Comparison of ENCODE assay signal across 8 cellular contexts in the genomic region with DNA sequence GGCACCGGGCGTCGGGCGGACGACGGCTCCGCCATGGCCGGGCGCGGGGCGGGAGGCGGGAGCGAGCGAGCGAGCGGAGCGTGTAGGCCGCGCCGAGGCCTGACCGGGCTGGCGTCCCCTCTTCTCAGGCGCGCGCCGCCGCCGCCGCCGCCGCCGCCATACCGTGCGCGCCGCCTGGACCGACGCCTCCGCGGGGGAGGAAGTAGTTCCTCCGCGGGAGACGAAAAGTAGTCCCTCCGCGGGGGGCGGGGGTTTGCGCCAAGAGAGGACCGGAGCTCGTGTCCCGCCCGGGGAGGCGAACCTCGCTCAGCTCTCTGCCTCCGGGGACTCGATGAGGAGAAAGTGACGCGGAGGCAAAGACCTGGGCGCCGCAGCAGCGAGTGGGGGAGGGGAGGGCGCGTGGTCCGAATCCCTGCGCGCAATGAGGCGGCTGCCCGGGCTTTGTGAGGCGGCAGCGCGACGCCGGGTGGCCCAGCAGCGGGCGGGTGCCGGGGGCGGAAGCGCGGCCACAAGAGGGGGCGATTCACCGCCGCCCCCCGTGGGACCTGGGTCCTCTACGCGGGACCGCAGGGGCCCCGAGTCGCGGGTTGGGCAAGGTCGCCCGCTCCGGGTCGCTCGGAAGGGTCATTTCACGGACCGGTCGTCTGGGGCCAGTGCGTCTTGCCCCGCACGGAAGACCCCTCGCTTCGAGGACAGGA. TPM values are rescaled to one million over a fixed set of nuclear protein-coding genes. Genes with fewer than 3 reads are reported as not detected.
DNase-seq lines count a peak whose midpoint lies in the region; ATAC-seq and TF ChIP-seq lines count a peak whose summit lies in the region.

A gene (minus strand): TSS at position 176 of the 698 bp plus-strand sequence. CDS start 141 bp downstream, at position 35.

- no peaks in the 10 kb centered on the region for H3K9me3 Mint-ChIP-seq in chondrocyte (ENCODE audit: low read depth)

- peaks cover 26% of the 10 kb centered on the region for H3K4me1 Mint-ChIP-seq in chondrocyte (ENCODE audit: low read depth)

- peak; percentile 77 for DNase-seq in ACHN
- peak; percentile 53 to 92 for DNase-seq in NCI-H446 (lab: John Stamatoyannopoulos, UW)
- DNase-seq in activated CD4-positive, alpha-beta T cell treated with anti-CD3 and anti-CD28 coated beads for 24 hours (ENCODE audit: low read depth in 2 of 2), result peak; percentile 61 to 63
- DNase-seq in chondrocyte (ENCODE audit: low spot score), result peak; percentile 89
- peak; percentile 52 to 67 (median 62) for DNase-seq in stimulated activated CD4-positive, alpha-beta T cell treated with anti-CD3 and anti-CD28 coated beads, Interleukin-1b, Interleukin-23, amount 100 ng/mL, for 24 hours (ENCODE audit: low read depth in 4 of 4, low spot score in 1 of 4)

- peaks cover 5% of the 10 kb centered on the region for H3K36me3 Mint-ChIP-seq in chondrocyte (ENCODE audit: low read depth)

- peak within 1 kb of the TSS; percentile 95 for H3K27ac ChIP-seq in layer of hippocampus (ENCODE audit: low read depth, low read length)

- TF ChIP-seq CTCF in chondrocyte (IDR thresholded peaks at IDR 0.05), result peak; percentile 72

- H3K27me3 ChIP-seq in layer of hippocampus (ENCODE audit: control insufficient read depth, insufficient read depth, low read length), result no peaks in the 10 kb centered on the region

- peak within 1 kb of the TSS; percentile 96 for H3K27ac Mint-ChIP-seq in chondrocyte (ENCODE audit: unreplicated experiment)

- peak; percentile 31 for ATAC-seq in GM18520 (IDR thresholded peaks at IDR 0.05; ENCODE audit: unreplicated experiment)
- ATAC-seq in HG03097 (IDR thresholded peaks at IDR 0.05; ENCODE audit: low FRiP score, unreplicated experiment), result peak; percentile 49

- H3K27me3 Mint-ChIP-seq in chondrocyte (ENCODE audit: low read depth), result no peaks in the 10 kb centered on the region

- in situ Hi-C loops in ACHN (cut with HindIII; ENCODE audit: low pct_ligation_motif_present, low pct_unique_long_range_greater_than_20kb, low sequenced_read_pairs), result no loop called here

- H3K4me3 Mint-ChIP-seq in chondrocyte (ENCODE audit: unreplicated experiment), result peak within 1 kb of the TSS; percentile 93

RNA-seq across cellular contexts. Expression of the gene that starts here (rescaled TPM):
- total RNA-seq in chondrocyte, result 26.5 to 33.0 TPM (median 28.4 TPM) in 3 replicates

Comparison
In these comparisons a context has a peak if more than half of its experiments do, and no peak if none do; other contexts are left out.
1. Peak in every context shown above with its lines: DNase-seq, ATAC-seq and H3K27ac ChIP-seq.